Comparison of ENCODE assay signal across 20 cellular contexts in genomic region chr14:104481323-104481722, GRCh38.
"Had no signal": no experiment of that assay in that cellular context is flagged by ENCODE, and none has a peak within 500 bp of the region (broad histone marks: within the 10 kb centered on the region; RNA-seq: fewer than 3 reads in every experiment).

No MANE protein-coding gene starts in this region.

- ATAC-seq: effector memory CD8-positive, alpha-beta T cell; esophagus mucosa; foreskin keratinocyte; gastroesophageal sphincter; heart right ventricle; left cardiac atrium; left lung; left ventricle myocardium superior; lower lobe of right lung; naive thymus-derived CD8-positive, alpha-beta T cell had no signal

- H3K27me3 ChIP-seq: foreskin keratinocyte had no signal

- H3K4me3 ChIP-seq: coronary artery, dorsolateral prefrontal cortex, gastroesophageal sphincter, heart right ventricle, left lung, lower lobe of right lung had no signal

- H3K36me3 ChIP-seq: gastroesophageal sphincter, heart right ventricle, left lung, lower lobe of right lung had no signal

- DNase-seq: dermis blood vessel endothelial cell; dorsolateral prefrontal cortex; effector CD8-positive, alpha-beta T cell; effector memory CD8-positive, alpha-beta T cell; erythroblast; foreskin keratinocyte; heart right ventricle; hippocampal formation; left cardiac atrium; left lung; left ventricle myocardium superior; lower lobe of right lung; mesendoderm; midbrain; naive B cell; naive thymus-derived CD8-positive, alpha-beta T cell had no signal

- H3K4me1 ChIP-seq: foreskin keratinocyte, gastroesophageal sphincter, heart right ventricle, left lung, lower lobe of right lung had no signal

- H3K27ac ChIP-seq: coronary artery, dorsolateral prefrontal cortex, epithelial cell of prostate, foreskin keratinocyte, gastroesophageal sphincter, heart right ventricle, left lung, lower lobe of right lung had no signal
